ENCODE assay signal across 8 cellular contexts in the genomic region with DNA sequence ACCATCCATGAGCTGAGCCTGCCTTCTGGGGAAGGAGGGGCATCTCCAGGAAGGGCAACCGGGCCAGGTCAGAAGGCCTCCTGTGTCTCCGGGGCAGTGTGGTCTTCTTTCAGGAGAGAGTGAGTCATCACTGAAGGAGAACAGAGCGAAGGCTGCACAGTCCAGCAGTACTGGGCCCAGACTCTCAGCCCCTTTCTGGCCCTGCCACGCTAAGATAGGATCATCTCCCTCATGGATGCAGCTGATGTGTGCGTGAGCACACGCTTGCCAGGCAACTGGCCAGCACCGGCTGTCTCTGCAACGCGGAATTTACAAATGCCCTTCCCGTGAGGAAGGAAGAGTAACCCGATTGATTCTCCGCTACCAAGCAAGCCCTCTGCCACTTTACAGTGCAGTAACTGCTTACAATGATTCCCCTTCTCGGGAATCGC.
DNase-seq lines count a peak whose midpoint lies in the region; ATAC-seq, FAIRE-seq and TF ChIP-seq lines count a peak whose summit lies in the region.

No MANE protein-coding gene starts in this region.

- no peaks in the 10 kb centered on the region for H3K79me1 ChIP-seq in H1 (ENCODE audit: low read depth, low read length)

- WGBS in H1 (ENCODE audit: extremely low coverage in 1 of 2, insufficient coverage in 1 of 2, insufficient read length in 1 of 2, insufficient replicate concordance in 2 of 2, low coverage in 1 of 2, low lambda C conversion rate in 2 of 2, missing lambda C conversion rate in 1 of 2), 2 experiments: 14% methylated on average over 14 of the region's 14 CpGs; no CpG with 5 or more reads in 1 of the 2 experiments
- 4 to 9% methylated on average over 12 to 14 of the region's 14 CpGs for WGBS in testis, 2 donors

- TF ChIP-seq CTCF in AG04450 (IDR thresholded peaks at IDR 0.05; ENCODE audit: low read depth, low read length) (no peak), RWPE1 (conservative IDR thresholded peaks at IDR 0.05; ENCODE audit: low read depth) (no peak), H1 (IDR thresholded peaks at IDR 0.05; ENCODE audit: control extremely low read depth in 1 of 3, insufficient read depth in 1 of 3, low read depth in 1 of 3, low read length in 3 of 3) (no peak), testis (IDR thresholded peaks at IDR 0.05) (no peak)

- DNase-seq in AG04450 (ENCODE audit: low read depth, low spot score) (peak; percentile 46), RWPE1 (ENCODE audit: low spot score) (peak; percentile 30), H1 (ENCODE audit: low read depth in 1 of 2, low spot score in 2 of 2) (peak in 1 of 2 experiments; percentile 51), medulla oblongata (ENCODE audit: extremely low spot score) (peak; percentile 40), testis (peak; percentile 49)
- no peak for DNase-seq in activated CD8-positive, alpha-beta memory T cell treated with anti-CD3 and anti-CD28 coated beads, Interleukin-2, amount 50 U/mL, for 4 hours

- CTCF ChIA-PET in AG04450 (lab: Charles Lee) (interaction anchor here (0.6 to 1.9 kb wide), 24 partner anchors 9 to 1363 kb away, joined by 3 to 21 read pairs (median 3); no protein-coding TSS in a partner anchor), RWPE1 (lab: Yijun Ruan, JAX) (interaction anchor here (0.6 to 3.5 kb wide), 19 partner anchors 9 to 1365 kb away, joined by 3 to 19 read pairs (median 3); no protein-coding TSS in a partner anchor), H1 (lab: Charles Lee; ENCODE audit: partially characterized antibody) (interaction anchor here (0.5 to 1.9 kb wide), 13 partner anchors 9 to 498 kb away, joined by 3 to 11 read pairs (median 3); no protein-coding TSS in a partner anchor)

- H3K4me3 ChIP-seq in AG04450 (ENCODE audit: low read depth, low read length): peak overlapping the region; percentile 70
- peak overlapping the region; percentile 38 to 70 (median 62) for H3K4me3 ChIP-seq in H1 (ENCODE audit: extremely low read depth in 1 of 4, insufficient read depth in 2 of 4, low read depth in 3 of 4, low read length in 4 of 4)
- H3K4me3 ChIP-seq in testis: peak overlapping the region; percentile 61 to 66

- no peak overlapping the region for H2BK20ac ChIP-seq in H1 (ENCODE audit: low read length)

- peak overlapping the region; percentile 88 for H2AFZ ChIP-seq in H1 (ENCODE audit: low read length)

- TF ChIP-seq POLR2A in H1 (IDR thresholded peaks at IDR 0.05; ENCODE audit: control extremely low read depth in 1 of 2, low read depth in 2 of 2, low read length in 2 of 2) (no peak), testis (IDR thresholded peaks at IDR 0.05) (no peak)

- peaks cover 3% of the 10 kb centered on the region for H3K27me3 ChIP-seq in AG04450 (ENCODE audit: control insufficient read depth, insufficient read depth, low read length)
- H3K27me3 ChIP-seq in H1 (replicated peaks in 1 of 4; ENCODE audit: control insufficient read depth in 3 of 4, extremely low read depth in 1 of 4, insufficient read depth in 3 of 4, low read length in 3 of 4): peaks cover 0 to 10% (median 8%) of the 10 kb centered on the region in 4 experiments; a peak in 5 of 7 replicates
- no peaks in the 10 kb centered on the region for H3K27me3 ChIP-seq in testis

- no peak overlapping the region for H2BK5ac ChIP-seq in H1 (ENCODE audit: low read depth, low read length)

- intact Hi-C loops in testis (cut with DNase I; ENCODE audit: low total_unique reads): no loop called here

- H4K8ac ChIP-seq in H1 (ENCODE audit: extremely low read depth, insufficient read depth, low read length): peak overlapping the region; percentile 73

- H4K20me1 ChIP-seq in H1 (replicated peaks in 1 of 2; ENCODE audit: control insufficient read depth in 1 of 2, insufficient read depth in 2 of 2, low read length in 2 of 2): no peaks in the 10 kb centered on the region

- no peaks in the 10 kb centered on the region for H3K9me3 ChIP-seq in AG04450 (ENCODE audit: control insufficient read depth, insufficient read depth, low read length)
- no peaks in the 10 kb centered on the region for H3K9me3 ChIP-seq in H1 (ENCODE audit: insufficient read depth in 2 of 2, low read depth in 1 of 2, low read length in 1 of 2)
- no peaks in the 10 kb centered on the region for H3K9me3 ChIP-seq in testis

- H3K18ac ChIP-seq in H1 (ENCODE audit: extremely low read depth, low read length): no peak overlapping the region; the same call in 1 of the 2 replicates

- H4K91ac ChIP-seq in H1 (replicated peaks; ENCODE audit: insufficient read length, low read length): no peak overlapping the region

- ATAC-seq in GM18867 (IDR thresholded peaks at IDR 0.05; ENCODE audit: unreplicated experiment) (peak; percentile 24), HG03066 (IDR thresholded peaks at IDR 0.05; ENCODE audit: low read depth, unreplicated experiment) (peak; percentile 47)

- TF ChIP-seq RAD21 in H1 (IDR thresholded peaks at IDR 0.05 in 1 of 2, conservative IDR thresholded peaks at IDR 0.05 in 1 of 2; ENCODE audit: low read depth in 2 of 2, low read length in 2 of 2): no peak

- peaks cover 7% of the 10 kb centered on the region; the same call in 1 of the 2 replicates for H3K23me2 ChIP-seq in H1 (ENCODE audit: low read depth, low read length)

- H3K36me3 ChIP-seq in H1 (ENCODE audit: control insufficient read depth in 2 of 4, insufficient read depth in 4 of 4, low read length in 3 of 4): no peaks in the 10 kb centered on the region
- H3K36me3 ChIP-seq in testis (ENCODE audit: low read depth, missing control alignments): no peaks in the 10 kb centered on the region

- H3K14ac ChIP-seq in H1 (ENCODE audit: insufficient read length): no peak overlapping the region

- no peak overlapping the region for H3K56ac ChIP-seq in H1 (replicated peaks; ENCODE audit: insufficient read length, low read depth, low read length)

- no peak overlapping the region for H2BK12ac ChIP-seq in H1 (ENCODE audit: low read depth, low read length)

- H3K27ac ChIP-seq in AG04450 (ENCODE audit: low read depth, low read length): peak overlapping the region; percentile 61
- H3K27ac ChIP-seq in RWPE1: peak overlapping the region; percentile 60
- H3K27ac ChIP-seq in H1 (ENCODE audit: low read depth, low read length): no peak overlapping the region
- H3K27ac ChIP-seq in testis: peak overlapping the region; percentile 85 to 90

- no peak overlapping the region for H3K4ac ChIP-seq in H1 (replicated peaks; ENCODE audit: insufficient read length, low read depth, low read length)

- H2BK15ac ChIP-seq in H1 (ENCODE audit: low read length): no peak overlapping the region

- H3K23ac ChIP-seq in H1 (ENCODE audit: insufficient read length): no peak overlapping the region

- POLR2A ChIA-PET in AG04450 (lab: Yijun Ruan, JAX) (interaction anchor here (0.5 kb wide), 1 partner anchor 161 kb away, joined by 4 read pairs; no protein-coding TSS in a partner anchor), RWPE1 (lab: Yijun Ruan, JAX; ENCODE audit: low non-redundant PET) (no interaction called here), H1 (lab: Charles Lee; ENCODE audit: partially characterized antibody) (interaction anchor here (1.3 kb wide), 1 partner anchor 13 kb away, joined by 4 read pairs; no protein-coding TSS in a partner anchor)

- no peak overlapping the region for H2BK120ac ChIP-seq in H1 (replicated peaks; ENCODE audit: low read depth, low read length)

- H3K4me1 ChIP-seq in H1 (replicated peaks in 1 of 4; ENCODE audit: control insufficient read depth in 3 of 4, insufficient read depth in 4 of 4, low read length in 3 of 4) (peaks cover 4 to 5% (median 4%) of the 10 kb centered on the region in 4 experiments), testis (peaks cover 9% of the 10 kb centered on the region)

- H4K5ac ChIP-seq in H1 (ENCODE audit: insufficient read length, low read depth, low read length): no peak overlapping the region

- no peak for FAIRE-seq in H1 (lab: Jason Lieb, UNC)

- H3K79me2 ChIP-seq in H1 (ENCODE audit: control insufficient read depth in 1 of 2, insufficient read depth in 2 of 2, low read length in 2 of 2): no peaks in the 10 kb centered on the region

- H3K9ac ChIP-seq in H1 (replicated peaks in 1 of 4; ENCODE audit: extremely low read depth in 1 of 4, low read depth in 3 of 4, low read length in 3 of 4): peak overlapping the region in 2 of 4 experiments; percentile 34 to 38; a peak in 4 of 7 replicates

- peak overlapping the region; percentile 72 to 79 for H3K4me2 ChIP-seq in H1 (ENCODE audit: insufficient read depth in 1 of 2, low read depth in 2 of 2, low read length in 2 of 2)

- H2AK5ac ChIP-seq in H1 (ENCODE audit: low read depth, low read length): no peak overlapping the region

- no peak for TF ChIP-seq EP300 in H1 (IDR thresholded peaks at IDR 0.05; ENCODE audit: borderline replicate concordance in 1 of 2, low read depth in 2 of 2, low read length in 2 of 2)

TF ChIP-seq in H1, 55 proteins besides CTCF, POLR2A, EP300 and RAD21 (continues in another document):
- TF ChIP-seq SAP30 (IDR thresholded peaks at IDR 0.05; ENCODE audit: insufficient read depth, insufficient replicate concordance, low read length) (no peak), TBP (IDR thresholded peaks at IDR 0.05; ENCODE audit: low read depth, low read length) (no peak), JUND (IDR thresholded peaks at IDR 0.05; ENCODE audit: low read length) (peak; percentile 72; the same call in 1 of the 2 replicates), NRF1 (IDR thresholded peaks at IDR 0.05; ENCODE audit: low read depth, low read length) (no peak), CREB1 (IDR thresholded peaks at IDR 0.05) (no peak), ZNF274 (IDR thresholded peaks at IDR 0.05; ENCODE audit: borderline replicate concordance, extremely low read depth, low read length) (no peak), SIX5 (IDR thresholded peaks at IDR 0.05; ENCODE audit: low read depth, low read length) (no peak), TCF12 (IDR thresholded peaks at IDR 0.05; ENCODE audit: low read depth, low read length) (no peak)
- TF ChIP-seq, protein P1, sequence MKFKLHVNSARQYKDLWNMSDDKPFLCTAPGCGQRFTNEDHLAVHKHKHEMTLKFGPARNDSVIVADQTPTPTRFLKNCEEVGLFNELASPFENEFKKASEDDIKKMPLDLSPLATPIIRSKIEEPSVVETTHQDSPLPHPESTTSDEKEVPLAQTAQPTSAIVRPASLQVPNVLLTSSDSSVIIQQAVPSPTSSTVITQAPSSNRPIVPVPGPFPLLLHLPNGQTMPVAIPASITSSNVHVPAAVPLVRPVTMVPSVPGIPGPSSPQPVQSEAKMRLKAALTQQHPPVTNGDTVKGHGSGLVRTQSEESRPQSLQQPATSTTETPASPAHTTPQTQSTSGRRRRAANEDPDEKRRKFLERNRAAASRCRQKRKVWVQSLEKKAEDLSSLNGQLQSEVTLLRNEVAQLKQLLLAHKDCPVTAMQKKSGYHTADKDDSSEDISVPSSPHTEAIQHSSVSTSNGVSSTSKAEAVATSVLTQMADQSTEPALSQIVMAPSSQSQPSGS (IDR thresholded peaks at IDR 0.05; ENCODE audit: low read length): no peak
